Comparison of ENCODE assay signal across 20 cellular contexts in genomic region chr1:8913457-8913856, GRCh38. TPM values are rescaled to one million over a fixed set of nuclear protein-coding genes. Genes with fewer than 3 reads are reported as not detected.
DNase-seq lines count a peak whose midpoint lies in the region; ATAC-seq and TF ChIP-seq lines count a peak whose summit lies in the region.
"Had no signal": no experiment of that assay in that cellular context is flagged by ENCODE, and none has a peak within 500 bp of the region (broad histone marks: within the 10 kb centered on the region; RNA-seq: fewer than 3 reads in every experiment).

No MANE protein-coding gene starts in this region.

- TF ChIP-seq POLR2A in stomach (IDR thresholded peaks at IDR 0.05) (no peak), spleen (IDR thresholded peaks at IDR 0.05) (no peak)

- H3K9me3 Mint-ChIP-seq in activated naive CD4-positive, alpha-beta T cell treated with anti-CD3 and anti-CD28 coated beads, Interleukin-2, amount 50 U/mL, for 24 hours: no peaks in the 10 kb centered on the region
- H3K9me3 Mint-ChIP-seq: CD4-positive, CD25-positive, alpha-beta regulatory T cell had no signal

- 30 to 69% (median 47%) methylated on average over 2 to 9 of the region's 9 CpGs for WGBS in stomach, 5 donors
- 80 to 96% (median 85%) methylated on average over 9 of the region's 9 CpGs for WGBS in spleen, 5 donors
- WGBS in heart right ventricle, 2 donors: 82 to 92% methylated on average over 9 of the region's 9 CpGs

- no peak for TF ChIP-seq EP300 in stomach (IDR thresholded peaks at IDR 0.05)

- intact Hi-C loops in Panc1 (cut with micrococcal nuclease; ENCODE audit: unreplicated experiment) (no loop called here), left lung (cut with DNase I) (loop anchor here in 1 of 2 donors (5.0 kb wide), 1 partner anchor 79 kb away; no protein-coding TSS in a partner anchor), stomach (cut with DNase I; ENCODE audit: low total_unique reads) (no loop called here), spleen (cut with DNase I; ENCODE audit: low total_unique reads) (no loop called here), heart right ventricle (cut with DNase I) (loop anchor here in 1 of 10 donors (10.0 kb wide), 1 partner anchor 281 kb away; no protein-coding TSS in a partner anchor)

- POLR2A ChIA-PET in Panc1 (lab: Charles Lee): no interaction called here

- H3K27me3 Mint-ChIP-seq in activated naive CD4-positive, alpha-beta T cell treated with anti-CD3 and anti-CD28 coated beads, Interleukin-2, amount 50 U/mL, for 24 hours: no peaks in the 10 kb centered on the region

- H3K36me3 Mint-ChIP-seq in activated naive CD4-positive, alpha-beta T cell treated with anti-CD3 and anti-CD28 coated beads, Interleukin-2, amount 50 U/mL, for 24 hours: no peaks in the 10 kb centered on the region
- H3K36me3 Mint-ChIP-seq: CD4-positive, CD25-positive, alpha-beta regulatory T cell had no signal

- CTCF ChIA-PET in Panc1 (lab: Charles Lee): interaction anchor here (2.5 kb wide), 1 partner anchor 91 kb away, joined by 10 read pairs; no protein-coding TSS in a partner anchor

- ATAC-seq in Panc1: no peak
- peak; percentile 7 for ATAC-seq in left lung
- no peak for ATAC-seq in heart right ventricle

- H3K4me1 ChIP-seq in Panc1 (ENCODE audit: control insufficient read depth, insufficient read depth, low read length) (peaks cover 16% of the 10 kb centered on the region), left lung (peaks cover 0 to 17% of the 10 kb centered on the region in 2 donors), stomach (peaks cover 0 to 6% (median 0%) of the 10 kb centered on the region in 4 donors), spleen (peaks cover 0 to 19% (median 6%) of the 10 kb centered on the region in 6 donors), heart right ventricle (peaks cover 0 to 10% (median 0%) of the 10 kb centered on the region in 9 donors)

- H3K4me3 ChIP-seq in Panc1 (ENCODE audit: low read depth in 2 of 2, low read length in 2 of 2) (no peak overlapping the region), left lung (no peak overlapping the region), stomach (no peak overlapping the region), spleen (no peak overlapping the region), heart right ventricle (no peak overlapping the region)
- H3K4me3 ChIP-seq: PC-9 had no signal

- in situ Hi-C loops in Panc1 (cut with HindIII; ENCODE audit: low pct_unique_long_range_greater_than_20kb, low sequenced_read_pairs): no loop called here

- peaks cover 22% of the 10 kb centered on the region for H3K4me1 Mint-ChIP-seq in activated naive CD4-positive, alpha-beta T cell treated with anti-CD3 and anti-CD28 coated beads, Interleukin-2, amount 50 U/mL, for 24 hours

- H3K27ac ChIP-seq in Panc1 (ENCODE audit: low read length) (peak overlapping the region; percentile 39; the same call in 1 of the 2 replicates), left lung (no peak overlapping the region), stomach (no peak overlapping the region), spleen (no peak overlapping the region), heart right ventricle (no peak overlapping the region)
- H3K27ac ChIP-seq: HL-60, KMS-11, PC-9 had no signal

- no peak for TF ChIP-seq CTCF in Panc1 (IDR thresholded peaks at IDR 0.05)
- no peak for TF ChIP-seq CTCF in left lung (IDR thresholded peaks at IDR 0.05)
- TF ChIP-seq CTCF in stomach (IDR thresholded peaks at IDR 0.05): no peak
- TF ChIP-seq CTCF in spleen (IDR thresholded peaks at IDR 0.05 in 8 of 11, conservative IDR thresholded peaks at IDR 0.05 in 3 of 11): no peak
- no peak for TF ChIP-seq CTCF in heart right ventricle (IDR thresholded peaks at IDR 0.05)

- H3K36me3 ChIP-seq in Panc1 (ENCODE audit: control insufficient read depth, insufficient read depth, low read length) (no peaks in the 10 kb centered on the region), left lung (no peaks in the 10 kb centered on the region), stomach (no peaks in the 10 kb centered on the region), spleen (no peaks in the 10 kb centered on the region), heart right ventricle (no peaks in the 10 kb centered on the region)

- no peak for DNase-seq in activated naive CD4-positive, alpha-beta T cell treated with anti-CD3 and anti-CD28 coated beads, Interleukin-2, amount 50 U/mL, for 16 hours
- DNase-seq in Panc1 (ENCODE audit: low read depth, low spot score) (no peak), left lung (no peak), stomach (peak; percentile 27), spleen (no peak), heart right ventricle (no peak), CD1c-positive myeloid dendritic cell (ENCODE audit: extremely low spot score) (no peak)
- DNase-seq: AML-193; CD4-positive, CD25-positive, alpha-beta regulatory T cell; HFFc6; NCI-H1092; NCI-H2107; NCI-H345; PC-9 had no signal

- no peaks in the 10 kb centered on the region for H3K9me3 ChIP-seq in Panc1 (ENCODE audit: control insufficient read depth, insufficient read depth, low read depth, low read length)
- H3K9me3 ChIP-seq in left lung: no peaks in the 10 kb centered on the region
- H3K9me3 ChIP-seq in stomach: no peaks in the 10 kb centered on the region
- H3K9me3 ChIP-seq in spleen: no peaks in the 10 kb centered on the region
- H3K9me3 ChIP-seq in heart right ventricle: no peaks in the 10 kb centered on the region

- H3K27me3 ChIP-seq in Panc1 (ENCODE audit: control insufficient read depth, insufficient read depth, low read length) (no peaks in the 10 kb centered on the region), left lung (no peaks in the 10 kb centered on the region), stomach (no peaks in the 10 kb centered on the region), spleen (replicated peaks in 1 of 7) (peaks cover 0 to 5% (median 0%) of the 10 kb centered on the region in 7 donors), heart right ventricle (peaks cover 0 to 6% (median 0%) of the 10 kb centered on the region in 7 donors)

- no TSS peak for BruUV-seq in Panc1 (replicated peaks; lab: Mats Ljungman, UMichigan)

- H3K27ac Mint-ChIP-seq in activated naive CD4-positive, alpha-beta T cell treated with anti-CD3 and anti-CD28 coated beads, Interleukin-2, amount 50 U/mL, for 24 hours: peak overlapping the region; percentile 59
- H3K27ac Mint-ChIP-seq: CD4-positive, CD25-positive, alpha-beta regulatory T cell; HFFc6 had no signal

- no peak overlapping the region for H3K4me3 Mint-ChIP-seq in activated naive CD4-positive, alpha-beta T cell treated with anti-CD3 and anti-CD28 coated beads, Interleukin-2, amount 50 U/mL, for 24 hours
- H3K4me3 Mint-ChIP-seq: CD4-positive, CD25-positive, alpha-beta regulatory T cell; HFFc6 had no signal

RNA-seq across cellular contexts. Expression of gene CA6, which starts 32.2 kb away (rescaled TPM):
- total RNA-seq in Panc1 (2021; ENCODE audit: unreplicated experiment): not detected
- polyA plus RNA-seq in Panc1 (2012; ENCODE audit: insufficient read length): 0.15 TPM
- total RNA-seq in left lung: not detected
- not detected for total RNA-seq in stomach
- not detected for polyA plus RNA-seq in stomach
- 1 to 10 TPM in 1 of 7 donors, not detected in 6; 1.5 TPM for total RNA-seq in spleen
- polyA plus RNA-seq in spleen: under 1 TPM; 0.11 to 0.16 (median 0.11) TPM
- under 1 TPM in 1 of 10 donors, not detected in 9; 0.20 TPM for total RNA-seq in heart right ventricle
- polyA plus RNA-seq in heart right ventricle: not detected
- total RNA-seq: A673; CD4-positive, CD25-positive, alpha-beta regulatory T cell; H1; HFFc6; MCF 10A; PC-9 had no signal
- polyA plus RNA-seq: H1 had no signal

RNA-seq across cellular contexts. Expression of gene ENO1, which starts 35.0 kb away (rescaled TPM):
- total RNA-seq in Panc1 (2021; ENCODE audit: unreplicated experiment): 2,480 TPM
- polyA plus RNA-seq in Panc1 (2012; ENCODE audit: insufficient read length): 3,248 TPM
- total RNA-seq in left lung: 1,000 to 10,000 TPM in 1 of 2 donors, 100 to 1,000 TPM in 1; 753 to 1,734 TPM
- 100 to 1,000 TPM; 206 to 463 (median 362) TPM for total RNA-seq in stomach
- polyA plus RNA-seq in stomach: 100 to 1,000 TPM; 271 to 577 (median 338) TPM
- total RNA-seq in spleen: 100 to 1,000 TPM; 289 to 751 (median 408) TPM
- polyA plus RNA-seq in spleen: 100 to 1,000 TPM; 249 to 376 (median 357) TPM
- total RNA-seq in heart right ventricle: 100 to 1,000 TPM; 104 to 472 (median 141) TPM
- polyA plus RNA-seq in heart right ventricle: 100 to 1,000 TPM in 1 of 2 donors, 10 to 100 TPM in 1; 73.3 to 581 TPM
